8 cellular contexts compared by ENCODE assay signal in the genomic region with DNA sequence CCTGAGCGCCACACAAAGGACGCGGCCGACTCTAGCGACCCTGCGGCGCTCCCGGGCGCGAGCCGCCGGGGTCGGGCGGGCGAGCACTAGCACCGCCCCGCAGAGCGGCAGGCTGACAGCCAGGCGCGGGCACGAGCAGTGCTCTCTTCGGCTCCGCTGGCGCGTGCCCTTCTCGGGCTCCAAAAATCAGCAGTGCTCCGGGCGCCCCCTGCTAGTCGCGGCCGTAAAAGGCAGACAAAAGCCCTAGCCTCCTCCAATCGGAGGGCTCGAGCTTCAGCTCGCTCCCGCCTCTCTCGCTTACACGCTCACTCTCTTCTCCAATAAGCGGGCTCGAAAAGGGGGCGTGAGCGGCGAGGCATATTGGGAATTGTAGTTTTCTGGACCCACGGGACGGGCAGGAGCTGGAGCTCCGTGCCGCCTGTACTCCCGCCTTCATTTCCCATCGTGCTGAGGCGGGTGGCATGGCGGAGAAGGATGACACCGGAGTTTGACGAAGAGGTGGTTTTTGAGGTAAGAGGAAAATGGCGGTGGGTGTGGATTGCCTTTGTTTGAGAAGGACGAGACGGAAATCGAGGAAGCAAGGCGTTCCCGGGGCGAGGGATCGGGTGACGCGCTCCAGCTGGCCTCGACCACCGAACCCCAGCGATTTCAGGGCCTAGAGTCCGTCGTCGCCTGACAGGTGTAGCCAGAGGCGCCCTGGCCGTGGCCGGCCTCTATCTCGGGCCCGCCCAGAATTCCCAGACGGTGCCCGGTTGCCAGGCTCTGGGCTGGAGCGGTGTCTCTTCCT. TPM values are rescaled to one million over a fixed set of nuclear protein-coding genes. Genes with fewer than 3 reads are reported as not detected.
A peak's percentile ranks its signal among the peaks of the same experiment; 100 is the strongest.
DNase-seq lines count a peak whose midpoint lies in the region; ATAC-seq and TF ChIP-seq lines count a peak whose summit lies in the region.

Gene FGD6 (minus strand): TSS at position 91 of the 787 bp plus-strand sequence. CDS start 227 bp downstream, outside the sequence.
Gene VEZT (plus strand): TSS at position 431 of the 787 bp plus-strand sequence. CDS start 44 bp downstream, at position 475.

- H3K36me3 ChIP-seq in cardiac muscle cell = no peaks in the 10 kb centered on the region
- H3K36me3 ChIP-seq in parathyroid adenoma (ENCODE audit: control insufficient read depth, insufficient read depth, low read length) = no peaks in the 10 kb centered on the region
- no peaks in the 10 kb centered on the region for H3K36me3 ChIP-seq in tibial nerve

- WGBS in adipose tissue, 3 donors = 0 to 1% (median 0%) methylated on average over 72 to 76 of the region's 76 CpGs
- WGBS in tibial nerve, 2 donors = 0% methylated on average over 57 to 75 of the region's 76 CpGs

- H3K27me3 ChIP-seq in cardiac muscle cell (no peaks in the 10 kb centered on the region), parathyroid adenoma (ENCODE audit: control insufficient read depth, insufficient read depth, low read length) (no peaks in the 10 kb centered on the region), tibial nerve (no peaks in the 10 kb centered on the region)

- peak; percentile 81 to 98 for TF ChIP-seq EP300 in tibial nerve (IDR thresholded peaks at IDR 0.05)

- peak within 1 kb of the TSS; percentile 88 for H2AFZ ChIP-seq in parathyroid adenoma

- peak; percentile 64 for TF ChIP-seq CTCF in GM12874 (IDR thresholded peaks at IDR 0.05; ENCODE audit: insufficient read depth, low read depth, low read length)
- TF ChIP-seq CTCF in cardiac muscle cell (IDR thresholded peaks at IDR 0.05; ENCODE audit: low read depth, low read length) = peak; percentile 62
- TF ChIP-seq CTCF in parathyroid adenoma (IDR thresholded peaks at IDR 0.05) = peak; percentile 77
- TF ChIP-seq CTCF in tibial nerve (IDR thresholded peaks at IDR 0.05) = peak; percentile 46 to 85 (median 69)

- H3K4me3 ChIP-seq in cardiac muscle cell (peak within 1 kb of the TSS; percentile 67), parathyroid adenoma (ENCODE audit: low read depth, low read length) (peak within 1 kb of the TSS; percentile 88), tibial nerve (peak within 1 kb of the TSS; percentile 73 to 98 (median 87))

- H3K4me2 ChIP-seq in parathyroid adenoma (ENCODE audit: low read length) = peak within 1 kb of the TSS; percentile 84

- peak within 1 kb of the TSS; percentile 11 for H3K27ac ChIP-seq in adipose tissue (ENCODE audit: low read depth, low read length)
- H3K27ac ChIP-seq in cardiac muscle cell = peak within 1 kb of the TSS; percentile 92
- H3K27ac ChIP-seq in parathyroid adenoma = peak within 1 kb of the TSS; percentile 92
- peak within 1 kb of the TSS; percentile 94 to 100 (median 98) for H3K27ac ChIP-seq in tibial nerve

- H3K79me2 ChIP-seq in parathyroid adenoma = peaks cover 23% of the 10 kb centered on the region

- DNase-seq in NCI-H1417 (lab: John Stamatoyannopoulos, UW) = peak; percentile 99 to 100 (median 100)
- DNase-seq in SW 1271 (lab: John Stamatoyannopoulos, UW) = peak; percentile 97 to 98
- DNase-seq in cardiac muscle cell (ENCODE audit: low read depth in 1 of 2, low spot score in 1 of 2) = peak; percentile 99 to 100
- DNase-seq in tibial nerve (ENCODE audit: low spot score in 2 of 2) = peak; percentile 97 to 98

- peak within 1 kb of the TSS; percentile 67 for H3K9ac ChIP-seq in parathyroid adenoma

- H3K9me3 ChIP-seq in cardiac muscle cell (ENCODE audit: low read depth) (no peaks in the 10 kb centered on the region), parathyroid adenoma (ENCODE audit: control insufficient read depth, low read length) (no peaks in the 10 kb centered on the region), tibial nerve (no peaks in the 10 kb centered on the region)

- TF ChIP-seq POLR2A in tibial nerve (IDR thresholded peaks at IDR 0.05) = peak; percentile 38 to 73

- H3K4me1 ChIP-seq in cardiac muscle cell (ENCODE audit: low read depth) (peaks cover 34% of the 10 kb centered on the region), parathyroid adenoma (peaks cover 8% of the 10 kb centered on the region), tibial nerve (peaks cover 0 to 55% (median 8%) of the 10 kb centered on the region in 4 donors)

- ATAC-seq in HG02763 (IDR thresholded peaks at IDR 0.05; ENCODE audit: unreplicated experiment) = peak; percentile 92

RNA-seq across cellular contexts. Expression of gene FGD6, which starts in this region (rescaled TPM):
- 1 to 10 TPM in 2 of 3 donors, under 1 TPM in 1; 0.91 to 2.1 (median 1.6) TPM for polyA plus RNA-seq in adipose tissue
- 12.4 and 19.4 TPM in 2 replicates for total RNA-seq in cardiac muscle cell
- 10.7 and 13.2 TPM in 2 replicates for polyA plus RNA-seq in cardiac muscle cell
- total RNA-seq in tibial nerve = 10 to 100 TPM in 3 of 4 donors, 1 to 10 TPM in 1; 9.2 to 13.4 (median 11.7) TPM

RNA-seq across cellular contexts. Expression of gene VEZT, which starts in this region (rescaled TPM):
- polyA plus RNA-seq in adipose tissue (10 to 100 TPM; 17.2 to 27.7 (median 17.9) TPM), cardiac muscle cell (56.9 and 62.9 TPM in 2 replicates)
- total RNA-seq in cardiac muscle cell (50.6 and 52.5 TPM in 2 replicates), tibial nerve (100 to 1,000 TPM in 1 of 4 donors, 10 to 100 TPM in 3; 60.5 to 110 (median 73.5) TPM)

Comparison
In these comparisons a context has a peak if more than half of its experiments do, and no peak if none do; other contexts are left out.
1. Peak in every context shown above with its lines: DNase-seq, ATAC-seq, H3K4me3 ChIP-seq and H3K27ac ChIP-seq.
2. H3K27ac ChIP-seq: peak in every context shown above with its lines; median percentile 98 in tibial nerve; 92 in cardiac muscle cell; 92 in parathyroid adenoma; 11 in adipose tissue.